1 cellular context compared by ENCODE assay signal in genomic region chr5:64722588-64722987, GRCh38.
TF ChIP-seq lines count a peak whose summit lies in the region.

No MANE protein-coding gene starts in this region.

TF ChIP-seq in GM23338, 12 proteins besides CTCF, POLR2A, EP300 and RAD21:
- TF ChIP-seq EZH2phosphoT487 (IDR thresholded peaks at IDR 0.05; ENCODE audit: unreplicated experiment) (no peak), STAT1 (IDR thresholded peaks at IDR 0.05; ENCODE audit: unreplicated experiment) (no peak), EZH2 (IDR thresholded peaks at IDR 0.05; ENCODE audit: low read depth, unreplicated experiment) (no peak), ZNF114 (CRISPR knock-in tag; IDR thresholded peaks at IDR 0.05) (no peak), JUNB (IDR thresholded peaks at IDR 0.05; ENCODE audit: unreplicated experiment) (no peak), ETS1 (IDR thresholded peaks at IDR 0.05) (no peak), NANOG (IDR thresholded peaks at IDR 0.05; ENCODE audit: borderline replicate concordance) (no peak)
TF ChIP-seq in GM23338: peak in this region for 0.
